Comparison of ENCODE assay signal across 25 cellular contexts in the genomic region with DNA sequence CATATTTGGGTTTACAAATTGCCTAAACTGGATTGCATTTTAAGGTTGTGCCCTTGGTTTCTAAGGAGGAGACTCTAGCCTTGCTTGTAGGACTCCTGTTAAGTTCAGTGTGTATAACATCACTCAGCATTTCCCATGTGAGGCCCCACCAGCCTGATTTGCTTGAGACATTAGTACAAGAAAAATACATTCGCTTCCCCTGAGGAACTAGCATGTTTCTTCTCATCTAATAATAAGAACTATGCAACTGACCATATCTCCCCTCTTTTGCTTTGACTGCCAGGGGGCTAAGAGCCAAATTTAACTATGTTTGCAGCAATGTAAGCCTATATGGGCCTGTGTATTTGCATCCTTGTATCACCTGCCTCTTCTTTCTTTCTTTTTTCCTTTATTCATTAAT.
"Had no signal": no experiment of that assay in that cellular context is flagged by ENCODE, and none has a peak within 500 bp of the region (broad histone marks: within the 10 kb centered on the region; RNA-seq: fewer than 3 reads in every experiment).

No MANE protein-coding gene starts in this region.

- H3K36me3 Mint-ChIP-seq: immature natural killer cell; naive thymus-derived CD8-positive, alpha-beta T cell; neural progenitor cell; stimulated activated naive B cell treated with anti-CD40 and anti-IgM and Interleukin-4, amounts not matched to agents 10 μg/mL and 1 μg/mL and 100 μg/mL, for 72 hours had no signal

- DNase-seq: hypothalamus; immature natural killer cell; kidney; left colon; left lung; lower lobe of right lung; mesenchymal stem cell; naive thymus-derived CD8-positive, alpha-beta T cell; nephron progenitor cell; ovary; right lobe of liver; stimulated activated CD4-positive, alpha-beta T cell treated with anti-CD3 and anti-CD28 coated beads, Interleukin-1b, Interleukin-23, amount 100 ng/mL, for 48 hours; stimulated activated CD4-positive, alpha-beta T cell treated with anti-CD3 and anti-CD28 coated beads, Interleukin-2, amount 100 ng/mL, for 48 hours; stimulated activated naive B cell treated with anti-CD40 and anti-IgM and Interleukin-4, amounts not matched to agents 10 μg/mL and 1 μg/mL and 100 μg/mL, for 72 hours; stimulated activated naive CD8-positive, alpha-beta T cell treated with anti-CD3 and anti-CD28 coated beads, Interleukin-15, Interleukin-2, amounts not matched to agents 100 U/mL and 50 U/mL, for 24 hours; stomach; testis; thyroid gland; transverse colon; upper lobe of left lung had no signal

- H3K9me3 ChIP-seq: left lung, lower lobe of right lung, ovary, right atrium auricular region, right lobe of liver, testis, thyroid gland, transverse colon, vagina had no signal

- H3K9ac ChIP-seq: neural progenitor cell had no signal

- H3K9me3 Mint-ChIP-seq: nephron progenitor cell, neural progenitor cell had no signal

- H2AFZ ChIP-seq: neural progenitor cell had no signal

- H3K27me3 ChIP-seq: left lung, neural progenitor cell, ovary, right atrium auricular region, right lobe of liver, stomach, testis, thyroid gland, transverse colon, upper lobe of left lung, vagina had no signal

- H3K4me2 ChIP-seq: neural progenitor cell, smooth muscle cell had no signal

- H3K27me3 Mint-ChIP-seq: progenitor cell of endocrine pancreas had no signal

- H3K4me1 ChIP-seq: left lung, lower lobe of right lung, neural progenitor cell, right atrium auricular region, stomach, thyroid gland, transverse colon, upper lobe of left lung had no signal

- H3K27ac Mint-ChIP-seq: immature natural killer cell; naive thymus-derived CD8-positive, alpha-beta T cell; nephron progenitor cell; neural progenitor cell; progenitor cell of endocrine pancreas; stimulated activated naive B cell treated with anti-CD40 and anti-IgM and Interleukin-4, amounts not matched to agents 10 μg/mL and 1 μg/mL and 100 μg/mL, for 72 hours had no signal

- H3K27ac ChIP-seq: left lung, lower lobe of right lung, neural progenitor cell, ovary, right atrium auricular region, right lobe of liver, stomach, testis, thyroid gland, transverse colon, upper lobe of left lung, vagina had no signal

- H3K4me3 Mint-ChIP-seq: immature natural killer cell; naive thymus-derived CD8-positive, alpha-beta T cell; nephron progenitor cell; neural progenitor cell; stimulated activated naive B cell treated with anti-CD40 and anti-IgM and Interleukin-4, amounts not matched to agents 10 μg/mL and 1 μg/mL and 100 μg/mL, for 72 hours had no signal

- H3K4me3 ChIP-seq: left lung, lower lobe of right lung, neural progenitor cell, ovary, right atrium auricular region, right lobe of liver, smooth muscle cell, stomach, testis, thyroid gland, transverse colon, upper lobe of left lung, vagina had no signal

- H3K36me3 ChIP-seq: left lung, lower lobe of right lung, neural progenitor cell, ovary, right atrium auricular region, right lobe of liver, stomach, thyroid gland, transverse colon, upper lobe of left lung, vagina had no signal

- H3K4me1 Mint-ChIP-seq: naive thymus-derived CD8-positive, alpha-beta T cell; nephron progenitor cell; neural progenitor cell; stimulated activated naive B cell treated with anti-CD40 and anti-IgM and Interleukin-4, amounts not matched to agents 10 μg/mL and 1 μg/mL and 100 μg/mL, for 72 hours had no signal
